ENCODE assay signal across 19 cellular contexts in genomic region chr7:36607206-36607515, GRCh38.
DNase-seq lines count a peak whose midpoint lies in the region; ATAC-seq lines count a peak whose summit lies in the region.
"Had no signal": no experiment of that assay in that cellular context is flagged by ENCODE, and none has a peak within 500 bp of the region (broad histone marks: within the 10 kb centered on the region; RNA-seq: fewer than 3 reads in every experiment).

No MANE protein-coding gene starts in this region.

- ATAC-seq in natural killer cell treated with Interleukin-12 subunit alpha and Interleukin-12 subunit beta and Interleukin-15 and Interleukin-18, amount 100 ng/mL, for 72 hours: no peak
- ATAC-seq in HG02763 (IDR thresholded peaks at IDR 0.05; ENCODE audit: unreplicated experiment): no peak
- ATAC-seq: activated CD8-positive, alpha-beta T cell treated with anti-CD3 and anti-CD28 coated beads for 36 hours; activated naive CD4-positive, alpha-beta T cell treated with anti-CD3 and anti-CD28 coated beads, Interleukin-2, amount 50 U/mL, for 72 hours; activated T-helper 17 cell treated with anti-CD3 and anti-CD28 coated beads, Interleukin-2, amount 50 U/mL, for 72 hours; gastrocnemius medialis; left ventricle myocardium superior had no signal

- peaks cover 24% of the 10 kb centered on the region for H3K36me3 Mint-ChIP-seq in natural killer cell treated with Interleukin-12 subunit alpha and Interleukin-12 subunit beta and Interleukin-15 and Interleukin-18, amount 100 ng/mL, for 72 hours
- H3K36me3 Mint-ChIP-seq in activated T-helper 2 cell treated with anti-CD3 and anti-CD28 coated beads, Interferon-gamma antibody, Interleukin-2, Interleukin-4, amounts not matched to agents 10 μg/mL and 5 μg/mL and 100 μg/mL, durations not matched to agents 14 hours and 24 hours and 36 hours (ENCODE audit: low read depth): peaks cover 48% of the 10 kb centered on the region
- H3K36me3 Mint-ChIP-seq: activated naive CD4-positive, alpha-beta T cell treated with anti-CD3 and anti-CD28 coated beads, Interleukin-2, amount 50 U/mL, for 72 hours; CD4-positive, CD25-positive, alpha-beta regulatory T cell; mesothelial cell of epicardium had no signal

- H3K4me1 Mint-ChIP-seq in natural killer cell treated with Interleukin-12 subunit alpha and Interleukin-12 subunit beta and Interleukin-15 and Interleukin-18, amount 100 ng/mL, for 72 hours (ENCODE audit: low read depth in 2 of 2): peaks cover 43 to 57% of the 10 kb centered on the region in 2 donors
- peaks cover 36% of the 10 kb centered on the region for H3K4me1 Mint-ChIP-seq in activated T-helper 2 cell treated with anti-CD3 and anti-CD28 coated beads, Interferon-gamma antibody, Interleukin-2, Interleukin-4, amounts not matched to agents 10 μg/mL and 5 μg/mL and 100 μg/mL, durations not matched to agents 14 hours and 24 hours and 36 hours (ENCODE audit: low read depth)
- H3K4me1 Mint-ChIP-seq: activated T-helper 17 cell treated with anti-CD3 and anti-CD28 coated beads, Interleukin-2, amount 50 U/mL, for 72 hours had no signal

- H3K27me3 Mint-ChIP-seq in natural killer cell treated with Interleukin-12 subunit alpha and Interleukin-12 subunit beta and Interleukin-15 and Interleukin-18, amount 100 ng/mL, for 72 hours: no peaks in the 10 kb centered on the region
- no peaks in the 10 kb centered on the region for H3K27me3 Mint-ChIP-seq in activated T-helper 2 cell treated with anti-CD3 and anti-CD28 coated beads, Interferon-gamma antibody, Interleukin-2, Interleukin-4, amounts not matched to agents 10 μg/mL and 5 μg/mL and 100 μg/mL, durations not matched to agents 14 hours and 24 hours and 36 hours (ENCODE audit: low read depth)
- H3K27me3 Mint-ChIP-seq: activated CD8-positive, alpha-beta T cell treated with anti-CD3 and anti-CD28 coated beads for 36 hours had no signal

- DNase-seq in NCI-H748 (lab: John Stamatoyannopoulos, UW; ENCODE audit: unreplicated experiment) (peak; percentile 50), NCI-H748 treated with DMSO at 0.1 percent for 48 hours (lab: John Stamatoyannopoulos, UW) (no peak), cerebellar cortex (ENCODE audit: low spot score) (peak; percentile 41), iPS-NIHi11 (ENCODE audit: low spot score) (no peak), dermis blood vessel endothelial cell (no peak)
- no peak for DNase-seq in natural killer cell treated with Interleukin-12 subunit alpha and Interleukin-12 subunit beta and Interleukin-15 and Interleukin-18, amount 100 ng/mL, for 72 hours (ENCODE audit: low spot score)
- DNase-seq in activated T-helper 2 cell treated with anti-CD3 and anti-CD28 coated beads, Interferon-gamma antibody, Interleukin-2, Interleukin-4, amounts not matched to agents 10 μg/mL and 5 μg/mL and 100 μg/mL, durations not matched to agents 14 hours and 24 hours and 36 hours (ENCODE audit: low spot score): no peak
- DNase-seq: activated CD8-positive, alpha-beta T cell treated with anti-CD3 and anti-CD28 coated beads for 36 hours; aorta; CD4-positive, CD25-positive, alpha-beta regulatory T cell; gastrocnemius medialis; left ventricle myocardium superior; stimulated activated CD4-positive, alpha-beta T cell treated with anti-CD3 and anti-CD28 coated beads, Interleukin-4, amount 100 ng/mL, for 4 hours; testis had no signal

- intact Hi-C loops in activated T-helper 2 cell treated with anti-CD3 and anti-CD28 coated beads, Interferon-gamma antibody, Interleukin-2, Interleukin-4, amounts not matched to agents 10 μg/mL and 5 μg/mL and 100 μg/mL, durations not matched to agents 14 hours and 24 hours and 36 hours (cut with micrococcal nuclease): no loop called here

- H3K4me3 Mint-ChIP-seq in natural killer cell treated with Interleukin-12 subunit alpha and Interleukin-12 subunit beta and Interleukin-15 and Interleukin-18, amount 100 ng/mL, for 72 hours: no peak overlapping the region
- H3K4me3 Mint-ChIP-seq in activated T-helper 2 cell treated with anti-CD3 and anti-CD28 coated beads, Interferon-gamma antibody, Interleukin-2, Interleukin-4, amounts not matched to agents 10 μg/mL and 5 μg/mL and 100 μg/mL, durations not matched to agents 14 hours and 24 hours and 36 hours (ENCODE audit: low read depth): no peak overlapping the region
- H3K4me3 Mint-ChIP-seq: activated CD8-positive, alpha-beta T cell treated with anti-CD3 and anti-CD28 coated beads for 36 hours; activated T-helper 17 cell treated with anti-CD3 and anti-CD28 coated beads, Interleukin-2, amount 50 U/mL, for 72 hours; CD4-positive, CD25-positive, alpha-beta regulatory T cell; mesothelial cell of epicardium; T-helper 1 cell treated with Interleukin-12 subunit alpha and Interleukin-12 subunit beta and Interleukin-4 antibody, amounts not matched to agents 30 μg/mL and 1 μg/mL, for 36 hours had no signal

- H3K27ac Mint-ChIP-seq in natural killer cell treated with Interleukin-12 subunit alpha and Interleukin-12 subunit beta and Interleukin-15 and Interleukin-18, amount 100 ng/mL, for 72 hours: peak overlapping the region; percentile 48 to 77
- no peak overlapping the region for H3K27ac Mint-ChIP-seq in activated T-helper 2 cell treated with anti-CD3 and anti-CD28 coated beads, Interferon-gamma antibody, Interleukin-2, Interleukin-4, amounts not matched to agents 10 μg/mL and 5 μg/mL and 100 μg/mL, durations not matched to agents 14 hours and 24 hours and 36 hours
- H3K27ac Mint-ChIP-seq: activated T-helper 17 cell treated with anti-CD3 and anti-CD28 coated beads, Interleukin-2, amount 50 U/mL, for 72 hours; mesothelial cell of epicardium; T-helper 1 cell treated with Interleukin-12 subunit alpha and Interleukin-12 subunit beta and Interleukin-4 antibody, amounts not matched to agents 30 μg/mL and 1 μg/mL, for 36 hours had no signal

- no peaks in the 10 kb centered on the region for H3K9me3 Mint-ChIP-seq in natural killer cell treated with Interleukin-12 subunit alpha and Interleukin-12 subunit beta and Interleukin-15 and Interleukin-18, amount 100 ng/mL, for 72 hours
- no peaks in the 10 kb centered on the region for H3K9me3 Mint-ChIP-seq in activated T-helper 2 cell treated with anti-CD3 and anti-CD28 coated beads, Interferon-gamma antibody, Interleukin-2, Interleukin-4, amounts not matched to agents 10 μg/mL and 5 μg/mL and 100 μg/mL, durations not matched to agents 14 hours and 24 hours and 36 hours
- H3K9me3 Mint-ChIP-seq: activated CD8-positive, alpha-beta T cell treated with anti-CD3 and anti-CD28 coated beads for 36 hours; activated naive CD4-positive, alpha-beta T cell treated with anti-CD3 and anti-CD28 coated beads, Interleukin-2, amount 50 U/mL, for 72 hours; activated T-helper 17 cell treated with anti-CD3 and anti-CD28 coated beads, Interleukin-2, amount 50 U/mL, for 72 hours; mesothelial cell of epicardium; T-helper 1 cell treated with Interleukin-12 subunit alpha and Interleukin-12 subunit beta and Interleukin-4 antibody, amounts not matched to agents 30 μg/mL and 1 μg/mL, for 36 hours had no signal

Comparison
In these comparisons a context has a peak if more than half of its experiments do, and no peak if none do; other contexts are left out.
1. DNase-seq: peak in NCI-H748 (single experiment) and cerebellar cortex (single experiment); none in NCI-H748 treated with DMSO at 0.1 percent for 48 hours (single experiment), natural killer cell treated with Interleukin-12 subunit alpha and Interleukin-12 subunit beta and Interleukin-15 and Interleukin-18, amount 100 ng/mL, for 72 hours (single experiment), iPS-NIHi11 (single experiment), dermis blood vessel endothelial cell (single experiment) and activated T-helper 2 cell treated with anti-CD3 and anti-CD28 coated beads, Interferon-gamma antibody, Interleukin-2, Interleukin-4, amounts not matched to agents 10 μg/mL and 5 μg/mL and 100 μg/mL, durations not matched to agents 14 hours and 24 hours and 36 hours (single experiment).